Comparison of ENCODE assay signal across 29 cellular contexts in the genomic region with DNA sequence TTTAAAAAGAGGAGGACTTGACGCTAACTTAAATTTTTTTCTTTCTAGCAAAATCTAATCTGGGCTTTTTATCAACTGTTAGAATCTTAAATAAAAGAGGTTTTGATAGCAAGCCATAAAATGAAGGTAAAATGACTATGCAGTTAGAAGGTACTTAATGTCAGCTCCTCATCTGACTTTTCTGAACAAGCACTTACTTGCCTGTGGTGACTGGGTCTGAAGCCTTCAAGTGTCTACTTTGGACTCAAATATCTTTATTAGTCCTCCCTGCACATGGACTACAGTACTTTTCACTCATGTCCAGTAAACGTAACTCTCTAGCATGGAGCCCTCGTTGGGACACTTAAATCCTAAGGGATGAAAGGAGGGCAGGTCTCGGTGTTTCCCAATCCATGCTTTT.
"Had no signal": no experiment of that assay in that cellular context is flagged by ENCODE, and none has a peak within 500 bp of the region (broad histone marks: within the 10 kb centered on the region; RNA-seq: fewer than 3 reads in every experiment).

No MANE protein-coding gene starts in this region.

- DNase-seq: activated B cell treated with CpG ODN at 0.5 μM for 24 hours; activated CD4-positive, alpha-beta T cell treated with anti-CD3 and anti-CD28 coated beads, Interleukin-2, amount 50 U/mL, for 1 hour; activated CD8-positive, alpha-beta T cell treated with anti-CD3 and anti-CD28 coated beads for 36 hours; activated naive CD8-positive, alpha-beta T cell treated with anti-CD3 and anti-CD28 coated beads, Interleukin-2, amount 50 U/mL, for 24 hours; activated T-cell treated with anti-CD3 and anti-CD28 coated beads, Interleukin-2, amount 50 U/mL, for 4 hours; amygdala; dermis blood vessel endothelial cell; effector CD4-positive, alpha-beta T cell; erythroblast; foreskin fibroblast; heart left ventricle; hypothalamus; immature natural killer cell; naive B cell; ovary; right lobe of liver; stimulated activated CD4-positive, alpha-beta T cell treated with anti-CD3 and anti-CD28 coated beads, Interleukin-12 subunit alpha, Interleukin-12 subunit beta, amount 100 ng/mL, for 4 hours; stimulated activated CD4-positive, alpha-beta T cell treated with anti-CD3 and anti-CD28 coated beads, Interleukin-4, amount 100 ng/mL, for 1 hour; stimulated activated naive CD8-positive, alpha-beta T cell treated with anti-CD3 and anti-CD28 coated beads, Interleukin-15, Interleukin-2, amounts not matched to agents 100 U/mL and 50 U/mL, for 24 hours; T-helper 2 cell; testis; transverse colon had no signal

- H3K9me3 Mint-ChIP-seq: activated CD8-positive, alpha-beta T cell treated with anti-CD3 and anti-CD28 coated beads for 36 hours; activated naive CD4-positive, alpha-beta T cell treated with anti-CD3 and anti-CD28 coated beads, Interleukin-2, amount 50 U/mL, for 24 hours; activated naive CD8-positive, alpha-beta T cell treated with anti-CD3 and anti-CD28 coated beads, Interleukin-2, amount 50 U/mL, for 24 hours; activated T-cell treated with anti-CD3 and anti-CD28 coated beads, Interleukin-2, amount 50 U/mL, for 4 hours; activated T-helper 2 cell treated with anti-CD3 and anti-CD28 coated beads, Interferon-gamma antibody, Interleukin-2, Interleukin-4, amounts not matched to agents 10 μg/mL and 5 μg/mL and 100 μg/mL, durations not matched to agents 14 hours and 24 hours and 36 hours; immature natural killer cell had no signal

- FAIRE-seq: colon, endometrium, urothelium cell line had no signal

- H3K27ac ChIP-seq: heart left ventricle, ovary, right lobe of liver, testis, transverse colon had no signal

- H3K27me3 Mint-ChIP-seq: activated B cell treated with CpG ODN at 0.5 μM for 24 hours; activated naive CD8-positive, alpha-beta T cell treated with anti-CD3 and anti-CD28 coated beads, Interleukin-2, amount 50 U/mL, for 24 hours; naive B cell; progenitor cell of endocrine pancreas had no signal

- ATAC-seq: activated CD8-positive, alpha-beta T cell treated with anti-CD3 and anti-CD28 coated beads for 36 hours; activated naive CD8-positive, alpha-beta T cell treated with anti-CD3 and anti-CD28 coated beads, Interleukin-2, amount 50 U/mL, for 24 hours; activated T-cell treated with anti-CD3 and anti-CD28 coated beads, Interleukin-2, amount 50 U/mL, for 4 hours; heart left ventricle; left lobe of liver; right lobe of liver; stimulated activated naive CD8-positive, alpha-beta T cell treated with anti-CD3 and anti-CD28 coated beads, Interleukin-15, Interleukin-2, amounts not matched to agents 100 U/mL and 50 U/mL, for 24 hours had no signal

- H3K4me1 Mint-ChIP-seq: activated B cell treated with CpG ODN at 0.5 μM for 24 hours; activated naive CD4-positive, alpha-beta T cell treated with anti-CD3 and anti-CD28 coated beads, Interleukin-2, amount 50 U/mL, for 24 hours; activated naive CD8-positive, alpha-beta T cell treated with anti-CD3 and anti-CD28 coated beads, Interleukin-2, amount 50 U/mL, for 24 hours; immature natural killer cell had no signal

- H3K4me3 Mint-ChIP-seq: activated B cell treated with CpG ODN at 0.5 μM for 24 hours; activated CD8-positive, alpha-beta T cell treated with anti-CD3 and anti-CD28 coated beads for 36 hours; activated naive CD4-positive, alpha-beta T cell treated with anti-CD3 and anti-CD28 coated beads, Interleukin-2, amount 50 U/mL, for 24 hours; activated naive CD8-positive, alpha-beta T cell treated with anti-CD3 and anti-CD28 coated beads, Interleukin-2, amount 50 U/mL, for 24 hours; activated T-cell treated with anti-CD3 and anti-CD28 coated beads, Interleukin-2, amount 50 U/mL, for 4 hours; immature natural killer cell; naive B cell had no signal

- H3K4me3 ChIP-seq: heart left ventricle, ovary, right lobe of liver, testis, transverse colon had no signal

- H3K27ac Mint-ChIP-seq: activated B cell treated with CpG ODN at 0.5 μM for 24 hours; activated CD8-positive, alpha-beta T cell treated with anti-CD3 and anti-CD28 coated beads for 36 hours; activated naive CD4-positive, alpha-beta T cell treated with anti-CD3 and anti-CD28 coated beads, Interleukin-2, amount 50 U/mL, for 24 hours; activated naive CD8-positive, alpha-beta T cell treated with anti-CD3 and anti-CD28 coated beads, Interleukin-2, amount 50 U/mL, for 24 hours; activated T-helper 2 cell treated with anti-CD3 and anti-CD28 coated beads, Interferon-gamma antibody, Interleukin-2, Interleukin-4, amounts not matched to agents 10 μg/mL and 5 μg/mL and 100 μg/mL, durations not matched to agents 14 hours and 24 hours and 36 hours; immature natural killer cell; naive B cell; progenitor cell of endocrine pancreas had no signal

- H3K4me1 ChIP-seq: heart left ventricle, right lobe of liver, testis, transverse colon had no signal

- H3K9me3 ChIP-seq: ovary, right lobe of liver, testis had no signal

- H3K36me3 Mint-ChIP-seq: activated naive CD4-positive, alpha-beta T cell treated with anti-CD3 and anti-CD28 coated beads, Interleukin-2, amount 50 U/mL, for 24 hours; immature natural killer cell; naive B cell had no signal
